ENCODE assay signal across 21 cellular contexts in genomic region chr6:159522877-159523547, GRCh38.
A peak's percentile ranks its signal among the peaks of the same experiment; 100 is the strongest.
DNase-seq lines count a peak whose midpoint lies in the region; ATAC-seq, FAIRE-seq and TF ChIP-seq lines count a peak whose summit lies in the region.
"Had no signal": no experiment of that assay in that cellular context is flagged by ENCODE, and none has a peak within 500 bp of the region (broad histone marks: within the 10 kb centered on the region; RNA-seq: fewer than 3 reads in every experiment).

No MANE protein-coding gene starts in this region.

- no peak overlapping the region for H3K27ac ChIP-seq in HepG2 (ENCODE audit: extremely low read length, insufficient read depth, low read length)
- no peak overlapping the region for H3K27ac ChIP-seq in right lobe of liver
- H3K27ac ChIP-seq in HEK293 (ENCODE audit: extremely low read depth, low read depth, low read length), result no peak overlapping the region
- H3K27ac ChIP-seq in psoas muscle, result no peak overlapping the region
- H3K27ac ChIP-seq: BLaER1, C4-2B had no signal

- no peaks in the 10 kb centered on the region for H3K36me3 ChIP-seq in HepG2 (replicated peaks in 1 of 2; ENCODE audit: control insufficient read depth in 1 of 2, insufficient read depth in 2 of 2, low read length in 2 of 2)
- no peaks in the 10 kb centered on the region for H3K36me3 ChIP-seq in right lobe of liver
- no peaks in the 10 kb centered on the region for H3K36me3 ChIP-seq in HEK293 (ENCODE audit: control insufficient read depth in 2 of 2, insufficient read depth in 1 of 2, low read length in 2 of 2)
- H3K36me3 ChIP-seq in psoas muscle (ENCODE audit: insufficient read depth in 1 of 2, low read depth in 1 of 2), result no peaks in the 10 kb centered on the region
- H3K36me3 ChIP-seq: BLaER1 had no signal

- H2AFZ ChIP-seq in HepG2 (ENCODE audit: low read length), result no peak overlapping the region
- H2AFZ ChIP-seq: GM23338 had no signal

- in situ Hi-C loops in HepG2 (cut with HindIII; ENCODE audit: extremely low pct_ligation_motif_present, low pct_unique_long_range_greater_than_20kb), result no loop called here

- DNase-seq in HepG2 (ENCODE audit: low spot score) (no peak), right lobe of liver (no peak), T1000 (lab: John Stamatoyannopoulos, UW) (no peak), psoas muscle (no peak)
- no peak for DNase-seq in central memory CD8-positive, alpha-beta T cell (ENCODE audit: low spot score in 2 of 2)
- DNase-seq: CD4-positive, CD25-positive, alpha-beta regulatory T cell; CD8-positive, alpha-beta memory T cell; DMS 273 treated with DMSO at 0.1 percent for 48 hours; DMS79; EL; GDM1; H9; HFFc6 had no signal

- H3K9me3 Mint-ChIP-seq in central memory CD8-positive, alpha-beta T cell, result peaks cover 9% of the 10 kb centered on the region
- H3K9me3 Mint-ChIP-seq: GM23338 had no signal

- peaks cover 2% of the 10 kb centered on the region for H3K36me3 Mint-ChIP-seq in central memory CD8-positive, alpha-beta T cell (ENCODE audit: insufficient read depth)
- H3K36me3 Mint-ChIP-seq: CD4-positive, CD25-positive, alpha-beta regulatory T cell; CD8-positive, alpha-beta memory T cell had no signal

- H4K20me1 ChIP-seq in HepG2 (ENCODE audit: insufficient read depth, low read length), result no peaks in the 10 kb centered on the region
- H4K20me1 ChIP-seq: BLaER1 had no signal

- H3K27ac Mint-ChIP-seq in central memory CD8-positive, alpha-beta T cell (ENCODE audit: low read depth), result peak overlapping the region; percentile 3
- H3K27ac Mint-ChIP-seq: CD4-positive, CD25-positive, alpha-beta regulatory T cell; CD8-positive, alpha-beta memory T cell; GM23338; H9; HFFc6 had no signal

- H3K27me3 ChIP-seq in HepG2 (ENCODE audit: control insufficient read depth in 1 of 2, insufficient read depth in 2 of 2, low read length in 2 of 2) (peaks cover 0 to 20% of the 10 kb centered on the region in 2 experiments; a peak in 3 of 5 replicates), right lobe of liver (no peaks in the 10 kb centered on the region), psoas muscle (ENCODE audit: insufficient read depth in 3 of 3, low read length in 2 of 3) (no peaks in the 10 kb centered on the region)
- H3K27me3 ChIP-seq: BLaER1 had no signal

- no peak overlapping the region for H3K4me3 Mint-ChIP-seq in central memory CD8-positive, alpha-beta T cell
- H3K4me3 Mint-ChIP-seq: CD4-positive, CD25-positive, alpha-beta regulatory T cell; CD8-positive, alpha-beta memory T cell; GM23338; H9; HFFc6 had no signal

- TF ChIP-seq EP300 in HepG2 (IDR thresholded peaks at IDR 0.05; ENCODE audit: low read depth in 2 of 2, low read length in 2 of 2), result no peak
- no peak for TF ChIP-seq EP300 in HepG2 (CRISPR knock-in tag; IDR thresholded peaks at IDR 0.05; ENCODE audit: borderline replicate concordance)

- H3K79me2 ChIP-seq in HepG2 (ENCODE audit: insufficient read depth, low read length), result no peaks in the 10 kb centered on the region

- WGBS in HepG2 (ENCODE audit: low lambda C conversion rate), result 19% methylated on average over 4 of the region's 4 CpGs
- 63% methylated on average over 3 of the region's 4 CpGs for WGBS in right lobe of liver (ENCODE audit: insufficient coverage, low coverage, low lambda C conversion rate, missing lambda C conversion rate)
- WGBS in psoas muscle, 3 donors, result 72 to 78% (median 78%) methylated on average over 4 of the region's 4 CpGs

- intact Hi-C loops in HepG2 (cut with micrococcal nuclease; ENCODE audit: unreplicated experiment), result no loop called here
- intact Hi-C loops in right lobe of liver (cut with DNase I), result no loop called here
- intact Hi-C loops in psoas muscle (cut with DNase I), result no loop called here

- TF ChIP-seq CTCF in HepG2 (CRISPR knock-in tag; IDR thresholded peaks at IDR 0.05) (no peak), right lobe of liver (IDR thresholded peaks at IDR 0.05) (no peak), HEK293 (tag by site-specific recombination; IDR thresholded peaks at IDR 0.05) (no peak), psoas muscle (IDR thresholded peaks at IDR 0.05) (no peak)

- no peak for TF ChIP-seq RAD21 in HepG2 (CRISPR knock-in tag; IDR thresholded peaks at IDR 0.05)

- H3K9me3 ChIP-seq in HepG2 (ENCODE audit: low read length) (no peaks in the 10 kb centered on the region), right lobe of liver (no peaks in the 10 kb centered on the region), HEK293 (ENCODE audit: control insufficient read depth, insufficient read depth, low read depth, low read length) (no peaks in the 10 kb centered on the region), psoas muscle (no peaks in the 10 kb centered on the region)

- H3K9ac ChIP-seq in HepG2 (ENCODE audit: insufficient read depth, low read depth, low read length), result no peak overlapping the region
- H3K9ac ChIP-seq: BLaER1 had no signal

- no peak overlapping the region for H3K4me2 ChIP-seq in HepG2 (ENCODE audit: low read depth, low read length)
- H3K4me2 ChIP-seq: BLaER1, GM23338 had no signal

- no peak for FAIRE-seq in HepG2 (lab: Jason Lieb, UNC)
- FAIRE-seq: D721Med, GM12878, GM19239 had no signal

- CTCF ChIA-PET in HepG2 (lab: Yijun Ruan, JAX; ENCODE audit: low intra/inter-chr PET ratio, low total read pairs), result no interaction called here
- CTCF ChIA-PET in HEK293 (lab: Yijun Ruan, JAX), result interaction anchor here (0.7 kb wide), 1 partner anchor 16 kb away, joined by 4 read pairs; no protein-coding TSS in a partner anchor

- H3K27me3 Mint-ChIP-seq in central memory CD8-positive, alpha-beta T cell, result peaks cover 85% of the 10 kb centered on the region

- no peaks in the 10 kb centered on the region for H3K4me1 ChIP-seq in HepG2 (ENCODE audit: insufficient read depth, low read length)
- H3K4me1 ChIP-seq in right lobe of liver, result no peaks in the 10 kb centered on the region
- H3K4me1 ChIP-seq in HEK293 (ENCODE audit: control insufficient read depth, insufficient read depth, low read length), result no peaks in the 10 kb centered on the region
- no peaks in the 10 kb centered on the region for H3K4me1 ChIP-seq in psoas muscle
- H3K4me1 ChIP-seq: BLaER1 had no signal

- POLR2A ChIA-PET in HepG2 (lab: Yijun Ruan, JAX), result no interaction called here
- POLR2A ChIA-PET in HEK293 (lab: Yijun Ruan, JAX), result no interaction called here

- no peak for TF ChIP-seq POLR2A in HepG2 (IDR thresholded peaks at IDR 0.05; ENCODE audit: insufficient read depth in 1 of 2, low read depth in 2 of 2, low read length in 2 of 2)
- TF ChIP-seq POLR2A in right lobe of liver (IDR thresholded peaks at IDR 0.05), result no peak

- no peaks in the 10 kb centered on the region for H3K4me1 Mint-ChIP-seq in central memory CD8-positive, alpha-beta T cell
- H3K4me1 Mint-ChIP-seq: CD4-positive, CD25-positive, alpha-beta regulatory T cell; CD8-positive, alpha-beta memory T cell; GM23338 had no signal

- no TSS peak for BruUV-seq in HepG2 (replicated peaks; lab: Mats Ljungman, UMichigan)

- ATAC-seq in HepG2 (no peak), right lobe of liver (no peak), psoas muscle (no peak)
- ATAC-seq in central memory CD8-positive, alpha-beta T cell (replicated peaks; ENCODE audit: extremely low read depth, poor library complexity, severe bottlenecking), result no peak
- ATAC-seq: GM12878, GM23338, HCT116 had no signal

- H3K4me3 ChIP-seq in HepG2 (replicated peaks in 1 of 3; ENCODE audit: insufficient read depth in 1 of 3, low read depth in 2 of 3, low read length in 3 of 3) (no peak overlapping the region), right lobe of liver (no peak overlapping the region), HEK293 (ENCODE audit: low read depth, low read length) (no peak overlapping the region), psoas muscle (no peak overlapping the region)
- H3K4me3 ChIP-seq: BLaER1, GM12878, GM23338 had no signal

TF ChIP-seq in HepG2, 621 proteins besides CTCF, POLR2A, EP300 and RAD21 (continues in another document):
- TF ChIP-seq FOXP1 (IDR thresholded peaks at IDR 0.05) (peak; percentile 22; the same call in 1 of the 2 replicates), FOXP1 (CRISPR knock-in tag; IDR thresholded peaks at IDR 0.05) (no peak), HOMEZ (CRISPR knock-in tag; IDR thresholded peaks at IDR 0.05; ENCODE audit: low read depth) (no peak), IKZF1 (IDR thresholded peaks at IDR 0.05) (0 out of 2 replicates have a peak, but pooled peaks have one; percentile 52), ARNT (IDR thresholded peaks at IDR 0.05) (0 out of 2 replicates have a peak, but pooled peaks have one; percentile 29), HNRNPK (IDR thresholded peaks at IDR 0.05; ENCODE audit: low read depth, low read length, poor library complexity, severe bottlenecking) (peak; percentile 60)

TF ChIP-seq in HEK293, 187 proteins besides CTCF, POLR2A, EP300 and RAD21:
- TF ChIP-seq ZNF510 (tag by site-specific recombination; IDR thresholded peaks at IDR 0.05; ENCODE audit: insufficient replicate concordance), result no peak
- TF ChIP-seq SP3 (tag by site-specific recombination; IDR thresholded peaks at IDR 0.05), result no peak
- TF ChIP-seq ZNF366 (tag by site-specific recombination; conservative IDR thresholded peaks at IDR 0.05), result peak; percentile 86
- peak; percentile 94 for TF ChIP-seq PRDM1 (tag by site-specific recombination; IDR thresholded peaks at IDR 0.05)
- no peak for TF ChIP-seq ZBTB11 (tag by site-specific recombination; conservative IDR thresholded peaks at IDR 0.05; ENCODE audit: low read depth)
